Comparison of ENCODE assay signal across 24 cellular contexts in the genomic region with DNA sequence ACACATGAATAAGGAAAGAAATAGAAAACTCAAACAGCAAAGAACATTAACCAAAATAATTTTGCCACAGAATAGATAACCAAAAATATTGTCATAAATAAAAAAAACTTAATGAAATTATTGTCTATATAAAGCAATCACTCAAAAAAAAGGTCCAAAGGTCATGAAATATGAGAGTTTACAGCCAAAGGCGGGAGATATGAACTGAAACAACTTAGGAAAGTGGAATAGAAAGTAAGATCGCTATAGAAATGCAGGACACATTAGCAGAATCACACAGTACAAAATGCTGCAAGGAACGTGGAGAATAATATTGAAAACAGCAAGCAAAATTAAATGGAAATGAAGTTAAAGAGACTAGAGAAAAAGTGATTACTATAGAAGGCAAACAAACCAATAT.
"Had no signal": no experiment of that assay in that cellular context is flagged by ENCODE, and none has a peak within 500 bp of the region (broad histone marks: within the 10 kb centered on the region; RNA-seq: fewer than 3 reads in every experiment).

No MANE protein-coding gene starts in this region.

- H3K36me3 Mint-ChIP-seq: immature natural killer cell; memory B cell; mesothelial cell of epicardium; natural killer cell treated with Interleukin-12 subunit alpha and Interleukin-12 subunit beta and Interleukin-15 and Interleukin-18, amount 100 ng/mL, for 72 hours; neural progenitor cell had no signal

- ATAC-seq: foreskin keratinocyte; lower lobe of right lung; natural killer cell treated with Interleukin-12 subunit alpha and Interleukin-12 subunit beta and Interleukin-15 and Interleukin-18, amount 100 ng/mL, for 72 hours; sciatic nerve had no signal

- H3K27ac ChIP-seq: colonic mucosa, foreskin keratinocyte, left ventricle myocardium inferior, lower lobe of right lung, neural progenitor cell, ovary, prostate gland, stomach, thoracic aorta, transverse colon had no signal

- DNase-seq: colonic mucosa; effector CD4-positive, alpha-beta T cell; endodermal cell; erythroblast; foreskin keratinocyte; immature natural killer cell; left ventricle myocardium inferior; lower lobe of right lung; nucleus accumbens; ovary; retina; stimulated activated CD4-positive, alpha-beta T cell treated with anti-CD3 and anti-CD28 coated beads, Interleukin-2, amount 100 ng/mL, for 24 hours; stimulated activated CD4-positive, alpha-beta T cell treated with anti-CD3 and anti-CD28 coated beads, Interleukin-4, amount 100 ng/mL, for 4 hours; stimulated activated naive CD4-positive, alpha-beta T cell; stomach; substantia nigra; transverse colon had no signal

- H3K4me2 ChIP-seq: neural progenitor cell had no signal

- H3K4me3 ChIP-seq: colonic mucosa, left ventricle myocardium inferior, lower lobe of right lung, neural progenitor cell, ovary, prostate gland, stomach, thoracic aorta, transverse colon had no signal

- H3K9me3 ChIP-seq: colonic mucosa, left ventricle myocardium inferior, lower lobe of right lung, ovary, prostate gland, stomach, thoracic aorta, transverse colon had no signal

- H3K9me3 Mint-ChIP-seq: endodermal cell; immature natural killer cell; memory B cell; mesothelial cell of epicardium; natural killer cell treated with Interleukin-12 subunit alpha and Interleukin-12 subunit beta and Interleukin-15 and Interleukin-18, amount 100 ng/mL, for 72 hours; neural progenitor cell had no signal

- H3K36me3 ChIP-seq: colonic mucosa, left ventricle myocardium inferior, lower lobe of right lung, neural progenitor cell, ovary, prostate gland, stomach, thoracic aorta, transverse colon had no signal

- H2AFZ ChIP-seq: neural progenitor cell had no signal

- H3K4me1 ChIP-seq: colonic mucosa, foreskin keratinocyte, left ventricle myocardium inferior, lower lobe of right lung, neural progenitor cell, prostate gland, stomach had no signal

- H3K4me1 Mint-ChIP-seq: endodermal cell, immature natural killer cell, memory B cell, neural progenitor cell had no signal

- H3K27ac Mint-ChIP-seq: endodermal cell; immature natural killer cell; memory B cell; mesothelial cell of epicardium; natural killer cell treated with Interleukin-12 subunit alpha and Interleukin-12 subunit beta and Interleukin-15 and Interleukin-18, amount 100 ng/mL, for 72 hours; neural progenitor cell had no signal

- H3K4me3 Mint-ChIP-seq: endodermal cell; immature natural killer cell; memory B cell; mesothelial cell of epicardium; natural killer cell treated with Interleukin-12 subunit alpha and Interleukin-12 subunit beta and Interleukin-15 and Interleukin-18, amount 100 ng/mL, for 72 hours; neural progenitor cell had no signal

- H3K27me3 ChIP-seq: colonic mucosa, foreskin keratinocyte, neural progenitor cell, ovary, stomach, transverse colon had no signal
